ENCODE assay signal across 9 cellular contexts in genomic region chr12:69161835-69162234, GRCh38.
A peak's percentile ranks its signal among the peaks of the same experiment; 100 is the strongest.
DNase-seq lines count a peak whose midpoint lies in the region; ATAC-seq and TF ChIP-seq lines count a peak whose summit lies in the region.
"Had no signal": no experiment of that assay in that cellular context is flagged by ENCODE, and none has a peak within 500 bp of the region (broad histone marks: within the 10 kb centered on the region; RNA-seq: fewer than 3 reads in every experiment).

No MANE protein-coding gene starts in this region.

- peaks cover 5% of the 10 kb centered on the region for H3K9me3 ChIP-seq in endodermal cell (ENCODE audit: control insufficient read depth, low read length)
- H3K9me3 ChIP-seq: A549 had no signal

- DNase-seq in NCI-H1092 (lab: John Stamatoyannopoulos, UW) (peak; percentile 22), NCI-H1092 treated with DMSO at 0.1 percent for 48 hours (lab: John Stamatoyannopoulos, UW) (no peak), T-helper 22 cell (ENCODE audit: low read depth) (peak; percentile 37), retinal pigment epithelial cell (ENCODE audit: low read depth) (peak; percentile 59), NCI-H446 treated with DMSO at 0.1 percent for 48 hours (lab: John Stamatoyannopoulos, UW) (no peak), endodermal cell (no peak)

- peak; percentile 39 for ATAC-seq in HG03095 (IDR thresholded peaks at IDR 0.05; ENCODE audit: unreplicated experiment)
- ATAC-seq in GM21381 (IDR thresholded peaks at IDR 0.05; ENCODE audit: unreplicated experiment) = no peak
- ATAC-seq: A549 had no signal

- no peaks in the 10 kb centered on the region for H3K36me3 Mint-ChIP-seq in endodermal cell (ENCODE audit: low read depth)

- H3K27ac Mint-ChIP-seq in endodermal cell = no peak overlapping the region

- WGBS in endodermal cell (ENCODE audit: insufficient coverage in 1 of 2, insufficient read length in 1 of 2), 2 experiments = 75 to 90% methylated on average over 2 of the region's 2 CpGs

- H3K9me3 Mint-ChIP-seq in endodermal cell = no peaks in the 10 kb centered on the region

- H3K4me3 Mint-ChIP-seq in endodermal cell = no peak overlapping the region

- peaks cover 1% of the 10 kb centered on the region for H3K27me3 Mint-ChIP-seq in endodermal cell (ENCODE audit: insufficient read depth)

- H3K4me3 ChIP-seq in retinal pigment epithelial cell (ENCODE audit: low read length) (no peak overlapping the region), endodermal cell (ENCODE audit: low read length) (no peak overlapping the region)
- H3K4me3 ChIP-seq: A549 had no signal

- TF ChIP-seq CTCF in retinal pigment epithelial cell (conservative IDR thresholded peaks at IDR 0.05; ENCODE audit: low read depth, low read length) (no peak), endodermal cell (conservative IDR thresholded peaks at IDR 0.05) (no peak)

- H3K9ac ChIP-seq in endodermal cell (ENCODE audit: extremely low read depth, low read length, poor library complexity, severe bottlenecking) = no peak overlapping the region

- H3K27me3 ChIP-seq in endodermal cell (ENCODE audit: control insufficient read depth, insufficient read depth, low read length, poor library complexity, severe bottlenecking) = no peaks in the 10 kb centered on the region

- no peaks in the 10 kb centered on the region for H3K36me3 ChIP-seq in endodermal cell (ENCODE audit: control insufficient read depth, insufficient read depth, low read length)

- peaks cover 3% of the 10 kb centered on the region for H3K4me1 ChIP-seq in endodermal cell (ENCODE audit: control insufficient read depth, insufficient read depth, low read length)

- H3K27ac ChIP-seq in endodermal cell (ENCODE audit: low read depth, low read length) = no peak overlapping the region
- H3K27ac ChIP-seq: A549 had no signal

- peaks cover 9% of the 10 kb centered on the region for H3K4me1 Mint-ChIP-seq in endodermal cell

Comparison
In these comparisons a context has a peak if more than half of its experiments do, and no peak if none do; other contexts are left out.
1. DNase-seq: peak in NCI-H1092 (single experiment), T-helper 22 cell (single experiment) and retinal pigment epithelial cell (single experiment); none in NCI-H1092 treated with DMSO at 0.1 percent for 48 hours (single experiment), NCI-H446 treated with DMSO at 0.1 percent for 48 hours (single experiment) and endodermal cell (single experiment).